In the genomic region with DNA sequence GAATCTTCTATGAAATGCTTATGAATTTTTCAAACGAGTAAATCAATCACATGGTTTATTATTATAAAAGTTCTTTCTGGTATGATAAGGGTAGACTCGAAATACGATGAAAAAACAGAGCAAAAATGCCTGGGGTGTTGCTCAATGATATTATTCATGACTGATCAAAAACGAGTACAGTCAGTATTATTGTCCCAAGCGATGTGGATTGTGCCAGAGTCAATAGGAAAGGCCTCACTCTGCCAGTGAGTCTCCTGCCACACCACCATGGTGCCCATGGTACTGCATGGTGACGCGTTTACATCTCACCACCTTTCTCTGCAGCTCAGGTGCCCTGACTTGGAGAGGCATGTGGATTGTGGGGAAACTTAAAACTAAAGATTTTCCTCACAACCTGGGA, we compare ENCODE assay signal across 19 cellular contexts. TPM values are rescaled to one million over a fixed set of nuclear protein-coding genes. Genes with fewer than 3 reads are reported as not detected.
DNase-seq lines count a peak whose midpoint lies in the region; FAIRE-seq and TF ChIP-seq lines count a peak whose summit lies in the region.
"Had no signal": no experiment of that assay in that cellular context is flagged by ENCODE, and none has a peak within 500 bp of the region (broad histone marks: within the 10 kb centered on the region; RNA-seq: fewer than 3 reads in every experiment).

No MANE protein-coding gene starts in this region.

- peak overlapping the region; percentile 18 for H3K27ac Mint-ChIP-seq in type B pancreatic cell
- no peak overlapping the region for H3K27ac Mint-ChIP-seq in activated T-helper 1 cell treated with anti-CD3 and anti-CD28 coated beads, Interleukin-12 subunit alpha, Interleukin-12 subunit beta, Interleukin-2, Interleukin-4 antibody, amounts not matched to agents 30 ng/mL and 10 ng/mL and 1 ng/mL, durations not matched to agents 14 hours and 24 hours and 36 hours
- H3K27ac Mint-ChIP-seq: B cell; CD4-positive, CD25-positive, alpha-beta regulatory T cell had no signal

- no peaks in the 10 kb centered on the region for H3K27me3 Mint-ChIP-seq in type B pancreatic cell
- H3K27me3 Mint-ChIP-seq in activated T-helper 1 cell treated with anti-CD3 and anti-CD28 coated beads, Interleukin-12 subunit alpha, Interleukin-12 subunit beta, Interleukin-2, Interleukin-4 antibody, amounts not matched to agents 30 ng/mL and 10 ng/mL and 1 ng/mL, durations not matched to agents 14 hours and 24 hours and 36 hours (ENCODE audit: insufficient read depth), result no peaks in the 10 kb centered on the region
- H3K27me3 Mint-ChIP-seq: B cell; CD4-positive, CD25-positive, alpha-beta regulatory T cell had no signal

- no peak overlapping the region for H3K4me3 ChIP-seq in bronchial epithelial cell (ENCODE audit: low read depth, low read length)
- H3K4me3 ChIP-seq: GM12878 had no signal

- H3K4me1 Mint-ChIP-seq in type B pancreatic cell (ENCODE audit: unreplicated experiment), result peaks cover 27% of the 10 kb centered on the region
- peaks cover 7% of the 10 kb centered on the region for H3K4me1 Mint-ChIP-seq in activated T-helper 1 cell treated with anti-CD3 and anti-CD28 coated beads, Interleukin-12 subunit alpha, Interleukin-12 subunit beta, Interleukin-2, Interleukin-4 antibody, amounts not matched to agents 30 ng/mL and 10 ng/mL and 1 ng/mL, durations not matched to agents 14 hours and 24 hours and 36 hours (ENCODE audit: low read depth)
- H3K4me1 Mint-ChIP-seq: B cell; CD4-positive, CD25-positive, alpha-beta regulatory T cell had no signal

- intact Hi-C loops in activated T-helper 1 cell treated with anti-CD3 and anti-CD28 coated beads, Interleukin-12 subunit alpha, Interleukin-12 subunit beta, Interleukin-2, Interleukin-4 antibody, amounts not matched to agents 30 ng/mL and 10 ng/mL and 1 ng/mL, durations not matched to agents 14 hours and 24 hours and 36 hours (cut with micrococcal nuclease), result no loop called here

- peaks cover 4% of the 10 kb centered on the region for H3K36me3 ChIP-seq in bronchial epithelial cell (ENCODE audit: control insufficient read depth, insufficient read depth, low read length)

- TF ChIP-seq POLR2A in H54 (IDR thresholded peaks at IDR 0.05; ENCODE audit: low read depth, low read length), result no peak

- H3K9me3 Mint-ChIP-seq in type B pancreatic cell, result no peaks in the 10 kb centered on the region
- no peaks in the 10 kb centered on the region for H3K9me3 Mint-ChIP-seq in activated T-helper 1 cell treated with anti-CD3 and anti-CD28 coated beads, Interleukin-12 subunit alpha, Interleukin-12 subunit beta, Interleukin-2, Interleukin-4 antibody, amounts not matched to agents 30 ng/mL and 10 ng/mL and 1 ng/mL, durations not matched to agents 14 hours and 24 hours and 36 hours

- peak; percentile 48 for DNase-seq in DMS53 (lab: John Stamatoyannopoulos, UW)
- no peak for DNase-seq in DMS53 treated with DMSO at 0.1 percent for 48 hours (lab: John Stamatoyannopoulos, UW; ENCODE audit: unreplicated experiment)
- DNase-seq in bronchial epithelial cell (ENCODE audit: low read depth), result peak; percentile 68
- DNase-seq in iris pigment epithelial cell (ENCODE audit: low read depth), result peak; percentile 50
- DNase-seq in type B pancreatic cell (ENCODE audit: extremely low spot score, unreplicated experiment), result no peak
- DNase-seq in SKM-1 treated with dmso at 0.1 percent for 144 hours (lab: John Stamatoyannopoulos, UW; ENCODE audit: unreplicated experiment), result no peak
- no peak for DNase-seq in H54 (ENCODE audit: insufficient read length, low spot score)
- DNase-seq in activated T-helper 1 cell treated with anti-CD3 and anti-CD28 coated beads, Interleukin-12 subunit alpha, Interleukin-12 subunit beta, Interleukin-2, Interleukin-4 antibody, amounts not matched to agents 30 ng/mL and 10 ng/mL and 1 ng/mL, durations not matched to agents 14 hours and 24 hours and 36 hours (ENCODE audit: low spot score), result no peak
- DNase-seq: CD4-positive, CD25-positive, alpha-beta regulatory T cell; COR-L47; GOT3; KBM-7; NCI-H1694 treated with DMSO at 0.1 percent for 48 hours; NCI-H510A; NCI-H748 treated with DMSO at 0.1 percent for 48 hours; OCI-M1; RPMI8226 had no signal

- FAIRE-seq in bronchial epithelial cell (lab: Jason Lieb, UNC), result no peak
- FAIRE-seq in H54 (lab: Jason Lieb, UNC), result no peak
- FAIRE-seq: GM12878 had no signal

- H3K27me3 ChIP-seq in bronchial epithelial cell (ENCODE audit: control insufficient read depth, insufficient read depth, low read length), result no peaks in the 10 kb centered on the region

- peaks cover 51% of the 10 kb centered on the region for H3K36me3 Mint-ChIP-seq in type B pancreatic cell
- H3K36me3 Mint-ChIP-seq in activated T-helper 1 cell treated with anti-CD3 and anti-CD28 coated beads, Interleukin-12 subunit alpha, Interleukin-12 subunit beta, Interleukin-2, Interleukin-4 antibody, amounts not matched to agents 30 ng/mL and 10 ng/mL and 1 ng/mL, durations not matched to agents 14 hours and 24 hours and 36 hours (ENCODE audit: low read depth), result no peaks in the 10 kb centered on the region
- H3K36me3 Mint-ChIP-seq: CD4-positive, CD25-positive, alpha-beta regulatory T cell had no signal

- TF ChIP-seq CTCF in bronchial epithelial cell (IDR thresholded peaks at IDR 0.05; ENCODE audit: insufficient read depth, low read length, severe bottlenecking) (no peak), type B pancreatic cell (conservative IDR thresholded peaks at IDR 0.05) (no peak)

- no peak overlapping the region for H3K4me3 Mint-ChIP-seq in type B pancreatic cell
- no peak overlapping the region for H3K4me3 Mint-ChIP-seq in activated T-helper 1 cell treated with anti-CD3 and anti-CD28 coated beads, Interleukin-12 subunit alpha, Interleukin-12 subunit beta, Interleukin-2, Interleukin-4 antibody, amounts not matched to agents 30 ng/mL and 10 ng/mL and 1 ng/mL, durations not matched to agents 14 hours and 24 hours and 36 hours
- H3K4me3 Mint-ChIP-seq: B cell; CD4-positive, CD25-positive, alpha-beta regulatory T cell had no signal

RNA-seq across cellular contexts. Expression of a gene that starts 58.5 kb away (rescaled TPM):
- 16.6 and 21.1 TPM in 2 replicates for total RNA-seq in bronchial epithelial cell
- 83.8 and 163 TPM in 2 replicates for total RNA-seq in type B pancreatic cell (ENCODE audit: low replicate concordance)
- total RNA-seq in activated T-helper 1 cell treated with anti-CD3 and anti-CD28 coated beads, Interleukin-12 subunit alpha, Interleukin-12 subunit beta, Interleukin-2, Interleukin-4 antibody, amounts not matched to agents 30 ng/mL and 10 ng/mL and 1 ng/mL, durations not matched to agents 14 hours and 24 hours and 36 hours, result 5.3 and 5.5 TPM in 2 replicates

Comparison
In these comparisons a context has a peak if more than half of its experiments do, and no peak if none do; other contexts are left out.
1. DNase-seq: peak in DMS53 (single experiment), bronchial epithelial cell (single experiment) and iris pigment epithelial cell (single experiment); none in DMS53 treated with DMSO at 0.1 percent for 48 hours (single experiment), type B pancreatic cell (single experiment), SKM-1 treated with dmso at 0.1 percent for 144 hours (single experiment), H54 (single experiment) and activated T-helper 1 cell treated with anti-CD3 and anti-CD28 coated beads, Interleukin-12 subunit alpha, Interleukin-12 subunit beta, Interleukin-2, Interleukin-4 antibody, amounts not matched to agents 30 ng/mL and 10 ng/mL and 1 ng/mL, durations not matched to agents 14 hours and 24 hours and 36 hours (single experiment).